In genomic region chr17:35750526-35751395, GRCh38 we compare ENCODE assay signal across 1 cellular context.
TF ChIP-seq lines count a peak whose summit lies in the region.

No MANE protein-coding gene starts in this region.

TF ChIP-seq in IMR-90, 13 proteins besides CTCF, POLR2A, EP300 and RAD21:
- TF ChIP-seq ELK1 (IDR thresholded peaks at IDR 0.05; ENCODE audit: borderline replicate concordance, low read depth, low read length) (no peak), NFE2L2 (IDR thresholded peaks at IDR 0.05; ENCODE audit: low read depth, low read length) (no peak), MXI1 (IDR thresholded peaks at IDR 0.05; ENCODE audit: borderline replicate concordance, low read depth, low read length) (no peak), MAZ (IDR thresholded peaks at IDR 0.05; ENCODE audit: borderline replicate concordance, low read depth, low read length) (no peak), MAFK (IDR thresholded peaks at IDR 0.05; ENCODE audit: low read depth, low read length) (no peak), RCOR1 (IDR thresholded peaks at IDR 0.05; ENCODE audit: insufficient replicate concordance, low read length) (no peak), SMC3 (IDR thresholded peaks at IDR 0.05; ENCODE audit: low read depth, low read length) (no peak), CEBPB (IDR thresholded peaks at IDR 0.05; ENCODE audit: low read depth, low read length) (no peak), CHD1 (IDR thresholded peaks at IDR 0.05; ENCODE audit: low read depth, low read length) (no peak), FOS (IDR thresholded peaks at IDR 0.05; ENCODE audit: low read depth, low read length) (no peak), RFX5 (IDR thresholded peaks at IDR 0.05; ENCODE audit: low read depth, low read length) (no peak), USF2 (IDR thresholded peaks at IDR 0.05; ENCODE audit: low read depth, low read length) (no peak), BHLHE40 (IDR thresholded peaks at IDR 0.05; ENCODE audit: low read depth, low read length) (no peak)
TF ChIP-seq in IMR-90: peak in this region for 0.
